ENCODE assay signal across 8 cellular contexts in genomic region chr1:27601321-27601770, GRCh38. TPM values are rescaled to one million over a fixed set of nuclear protein-coding genes. Genes with fewer than 3 reads are reported as not detected.
A peak's percentile ranks its signal among the peaks of the same experiment; 100 is the strongest.
DNase-seq lines count a peak whose midpoint lies in the region; ATAC-seq and TF ChIP-seq lines count a peak whose summit lies in the region.

No MANE protein-coding gene starts in this region.

- peaks cover 3% of the 10 kb centered on the region for H3K36me3 ChIP-seq in iPS-15b (ENCODE audit: control insufficient read depth, insufficient read depth, low read length)

- no peak overlapping the region for H3K27ac Mint-ChIP-seq in activated T-helper 1 cell treated with anti-CD3 and anti-CD28 coated beads, Interleukin-12 subunit alpha, Interleukin-12 subunit beta, Interleukin-2, Interleukin-4 antibody, amounts not matched to agents 30 ng/mL and 10 ng/mL and 1 ng/mL, durations not matched to agents 14 hours and 24 hours and 36 hours

- H3K27me3 ChIP-seq in HL-60 (ENCODE audit: insufficient read depth, poor library complexity, severe bottlenecking): no peaks in the 10 kb centered on the region
- H3K27me3 ChIP-seq in iPS-15b (ENCODE audit: control insufficient read depth, insufficient read depth, low read length): no peaks in the 10 kb centered on the region

- H3K4me1 ChIP-seq in iPS-15b (ENCODE audit: control insufficient read depth, insufficient read depth, low read length): peaks cover 44% of the 10 kb centered on the region

- H3K4me3 ChIP-seq in HL-60 (replicated peaks; ENCODE audit: insufficient read depth, low read length) (no peak overlapping the region), iPS-15b (ENCODE audit: low read depth, low read length) (peak overlapping the region; percentile 59), skin epidermis (peak overlapping the region; percentile 69 to 97 (median 79))

- DNase-seq in HL-60 (ENCODE audit: low read depth in 1 of 2, low spot score in 1 of 2) (no peak), hepatic stellate cell (ENCODE audit: low spot score) (no peak), sciatic nerve (ENCODE audit: low spot score) (no peak)
- no peak for DNase-seq in activated T-helper 1 cell treated with anti-CD3 and anti-CD28 coated beads, Interleukin-12 subunit alpha, Interleukin-12 subunit beta, Interleukin-2, Interleukin-4 antibody, amounts not matched to agents 30 ng/mL and 10 ng/mL and 1 ng/mL, durations not matched to agents 14 hours and 24 hours and 36 hours (ENCODE audit: low spot score)

- intact Hi-C loops in activated T-helper 1 cell treated with anti-CD3 and anti-CD28 coated beads, Interleukin-12 subunit alpha, Interleukin-12 subunit beta, Interleukin-2, Interleukin-4 antibody, amounts not matched to agents 30 ng/mL and 10 ng/mL and 1 ng/mL, durations not matched to agents 14 hours and 24 hours and 36 hours (cut with micrococcal nuclease): loop anchor here (5.0 kb wide), 1 partner anchor 679 kb away; the partner anchor contains the start of gene NUDC
- intact Hi-C loops in sciatic nerve (cut with DNase I): loop anchor here (5.0 kb wide), 1 partner anchor 34 kb away; no protein-coding TSS in a partner anchor

- no peaks in the 10 kb centered on the region for H3K9me3 ChIP-seq in iPS-15b (ENCODE audit: control insufficient read depth, insufficient read depth, low read length)

- peaks cover 2% of the 10 kb centered on the region for H3K27me3 Mint-ChIP-seq in activated T-helper 1 cell treated with anti-CD3 and anti-CD28 coated beads, Interleukin-12 subunit alpha, Interleukin-12 subunit beta, Interleukin-2, Interleukin-4 antibody, amounts not matched to agents 30 ng/mL and 10 ng/mL and 1 ng/mL, durations not matched to agents 14 hours and 24 hours and 36 hours (ENCODE audit: insufficient read depth)

- ATAC-seq in GM19328 (IDR thresholded peaks at IDR 0.05; ENCODE audit: unreplicated experiment) (no peak), sciatic nerve (no peak), HG02623 (IDR thresholded peaks at IDR 0.05; ENCODE audit: unreplicated experiment) (no peak)

- peaks cover 3% of the 10 kb centered on the region for H3K36me3 Mint-ChIP-seq in activated T-helper 1 cell treated with anti-CD3 and anti-CD28 coated beads, Interleukin-12 subunit alpha, Interleukin-12 subunit beta, Interleukin-2, Interleukin-4 antibody, amounts not matched to agents 30 ng/mL and 10 ng/mL and 1 ng/mL, durations not matched to agents 14 hours and 24 hours and 36 hours (ENCODE audit: low read depth)

- H3K9me3 Mint-ChIP-seq in activated T-helper 1 cell treated with anti-CD3 and anti-CD28 coated beads, Interleukin-12 subunit alpha, Interleukin-12 subunit beta, Interleukin-2, Interleukin-4 antibody, amounts not matched to agents 30 ng/mL and 10 ng/mL and 1 ng/mL, durations not matched to agents 14 hours and 24 hours and 36 hours: no peaks in the 10 kb centered on the region

- H3K27ac ChIP-seq in HL-60 (replicated peaks): peak overlapping the region; percentile 4; the same call in 1 of the 2 replicates
- H3K27ac ChIP-seq in skin epidermis: peak overlapping the region in 19 of 21 experiments; percentile 80 to 96 (median 94)

- peak overlapping the region; percentile 77 for H3K4me3 Mint-ChIP-seq in activated T-helper 1 cell treated with anti-CD3 and anti-CD28 coated beads, Interleukin-12 subunit alpha, Interleukin-12 subunit beta, Interleukin-2, Interleukin-4 antibody, amounts not matched to agents 30 ng/mL and 10 ng/mL and 1 ng/mL, durations not matched to agents 14 hours and 24 hours and 36 hours

- TF ChIP-seq CTCF in HL-60 (IDR thresholded peaks at IDR 0.05; ENCODE audit: insufficient read depth, low read length): no peak

- H3K4me1 Mint-ChIP-seq in activated T-helper 1 cell treated with anti-CD3 and anti-CD28 coated beads, Interleukin-12 subunit alpha, Interleukin-12 subunit beta, Interleukin-2, Interleukin-4 antibody, amounts not matched to agents 30 ng/mL and 10 ng/mL and 1 ng/mL, durations not matched to agents 14 hours and 24 hours and 36 hours (ENCODE audit: low read depth): peaks cover 37% of the 10 kb centered on the region

- H3K9ac ChIP-seq in iPS-15b (ENCODE audit: low read depth, low read length): no peak overlapping the region

RNA-seq across cellular contexts. Expression of gene AHDC1, which starts 2.6 kb away (rescaled TPM):
- total RNA-seq in activated T-helper 1 cell treated with anti-CD3 and anti-CD28 coated beads, Interleukin-12 subunit alpha, Interleukin-12 subunit beta, Interleukin-2, Interleukin-4 antibody, amounts not matched to agents 30 ng/mL and 10 ng/mL and 1 ng/mL, durations not matched to agents 14 hours and 24 hours and 36 hours: 33.7 and 33.9 TPM in 2 replicates
- total RNA-seq in sciatic nerve: 61.9 TPM

RNA-seq across cellular contexts. Expression of gene FGR, which starts 33.6 kb away (rescaled TPM):
- total RNA-seq in activated T-helper 1 cell treated with anti-CD3 and anti-CD28 coated beads, Interleukin-12 subunit alpha, Interleukin-12 subunit beta, Interleukin-2, Interleukin-4 antibody, amounts not matched to agents 30 ng/mL and 10 ng/mL and 1 ng/mL, durations not matched to agents 14 hours and 24 hours and 36 hours: 0.21 and 0.27 TPM in 2 replicates
- 15.3 TPM for total RNA-seq in sciatic nerve

Comparison
In these comparisons a context has a peak if more than half of its experiments do, and no peak if none do; other contexts are left out.
1. RNA of gene FGR, which starts 33.6 kb away (total RNA-seq): 15.3 TPM in sciatic nerve (single experiment); 0.21 to 0.27 TPM in activated T-helper 1 cell treated with anti-CD3 and anti-CD28 coated beads, Interleukin-12 subunit alpha, Interleukin-12 subunit beta, Interleukin-2, Interleukin-4 antibody, amounts not matched to agents 30 ng/mL and 10 ng/mL and 1 ng/mL, durations not matched to agents 14 hours and 24 hours and 36 hours; every median in the first group is over 10 times any median in the second.